8 cellular contexts compared by ENCODE assay signal in the genomic region with DNA sequence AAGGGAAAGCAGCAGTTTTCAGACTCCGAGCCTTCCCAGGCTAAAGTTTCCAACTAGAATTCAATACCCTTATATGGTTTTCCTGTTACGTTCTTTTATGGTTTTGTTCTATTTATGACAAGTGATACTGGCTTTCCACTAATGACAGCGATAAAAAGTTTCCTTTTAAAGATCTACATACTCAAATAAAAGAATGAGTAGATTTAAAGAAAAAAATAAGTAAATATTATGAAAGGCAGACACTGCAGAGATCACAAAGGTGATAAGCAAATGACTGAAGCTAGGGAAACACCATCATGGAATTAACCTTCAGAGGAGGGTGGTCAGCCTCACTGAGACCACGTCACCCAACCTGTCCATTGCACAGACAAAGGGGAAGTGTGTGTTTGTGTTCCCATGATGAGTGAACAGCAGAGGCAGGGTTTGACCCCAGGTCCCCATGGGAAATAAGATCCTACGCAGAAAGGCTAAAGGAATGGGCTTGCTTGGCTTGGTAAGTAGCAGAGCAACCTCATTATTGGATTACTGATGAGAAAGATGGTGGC. TPM values are rescaled to one million over a fixed set of nuclear protein-coding genes. Genes with fewer than 3 reads are reported as not detected.
DNase-seq lines count a peak whose midpoint lies in the region; ATAC-seq and FAIRE-seq lines count a peak whose summit lies in the region.
"Had no signal": no experiment of that assay in that cellular context is flagged by ENCODE, and none has a peak within 500 bp of the region (broad histone marks: within the 10 kb centered on the region; RNA-seq: fewer than 3 reads in every experiment).

No MANE protein-coding gene starts in this region.

- H3K27me3 ChIP-seq in adipocyte (replicated peaks; ENCODE audit: control insufficient read depth, insufficient read depth, low read length) (no peaks in the 10 kb centered on the region), muscle layer of duodenum (ENCODE audit: low read depth, low read length) (no peaks in the 10 kb centered on the region)

- peak overlapping the region; percentile 25 for H3K9ac ChIP-seq in adipocyte (ENCODE audit: low read length)

- peak; percentile 14 for ATAC-seq in HG03108 (IDR thresholded peaks at IDR 0.05; ENCODE audit: unreplicated experiment)

- no peak for DNase-seq in GM19239 (ENCODE audit: insufficient read length, low spot score)
- DNase-seq in adipocyte (ENCODE audit: low read depth), result peak; percentile 32
- DNase-seq in mesenteric fat pad (ENCODE audit: low spot score), result no peak
- DNase-seq in ecto neural progenitor cell (ENCODE audit: low spot score), result no peak
- DNase-seq in medulla oblongata (ENCODE audit: extremely low spot score), result no peak

- peak overlapping the region; percentile 28 for H3K4me3 ChIP-seq in adipocyte (ENCODE audit: low read length)
- peak overlapping the region; percentile 65 to 90 for H3K4me3 ChIP-seq in muscle layer of duodenum (ENCODE audit: low read depth in 1 of 2, low read length in 2 of 2)

- H3K9me3 ChIP-seq in adipocyte (ENCODE audit: control insufficient read depth, low read length) (no peaks in the 10 kb centered on the region), muscle layer of duodenum (ENCODE audit: control insufficient read depth in 1 of 2, low read length in 2 of 2) (no peaks in the 10 kb centered on the region)

- H3K27ac ChIP-seq in muscle layer of duodenum (ENCODE audit: low read length), result peak overlapping the region; percentile 95
- H3K27ac ChIP-seq: VCaP had no signal

- H3K36me3 ChIP-seq in adipocyte (ENCODE audit: control insufficient read depth, insufficient read depth, low read length, severe bottlenecking) (no peaks in the 10 kb centered on the region), muscle layer of duodenum (ENCODE audit: control insufficient read depth in 1 of 2, insufficient read depth in 2 of 2, low read length in 2 of 2) (peaks cover 0 to 3% of the 10 kb centered on the region in 2 donors)

- peak; percentile 81 for FAIRE-seq in GM19239 (lab: Jason Lieb, UNC)

- H3K4me1 ChIP-seq in adipocyte (ENCODE audit: control insufficient read depth, insufficient read depth, low read length) (peaks cover 94% of the 10 kb centered on the region), muscle layer of duodenum (ENCODE audit: control insufficient read depth in 1 of 2, insufficient read depth in 2 of 2, low read length in 2 of 2) (peaks cover 46 to 80% of the 10 kb centered on the region in 2 donors)

RNA-seq across cellular contexts. Expression of a gene that starts 4.0 kb away (rescaled TPM):
- total RNA-seq in mesenteric fat pad, result 128 TPM

RNA-seq across cellular contexts. Expression of a gene that starts 49.8 kb away (rescaled TPM):
- total RNA-seq in mesenteric fat pad, result 0.22 TPM
